8 cellular contexts compared by ENCODE assay signal in the genomic region with DNA sequence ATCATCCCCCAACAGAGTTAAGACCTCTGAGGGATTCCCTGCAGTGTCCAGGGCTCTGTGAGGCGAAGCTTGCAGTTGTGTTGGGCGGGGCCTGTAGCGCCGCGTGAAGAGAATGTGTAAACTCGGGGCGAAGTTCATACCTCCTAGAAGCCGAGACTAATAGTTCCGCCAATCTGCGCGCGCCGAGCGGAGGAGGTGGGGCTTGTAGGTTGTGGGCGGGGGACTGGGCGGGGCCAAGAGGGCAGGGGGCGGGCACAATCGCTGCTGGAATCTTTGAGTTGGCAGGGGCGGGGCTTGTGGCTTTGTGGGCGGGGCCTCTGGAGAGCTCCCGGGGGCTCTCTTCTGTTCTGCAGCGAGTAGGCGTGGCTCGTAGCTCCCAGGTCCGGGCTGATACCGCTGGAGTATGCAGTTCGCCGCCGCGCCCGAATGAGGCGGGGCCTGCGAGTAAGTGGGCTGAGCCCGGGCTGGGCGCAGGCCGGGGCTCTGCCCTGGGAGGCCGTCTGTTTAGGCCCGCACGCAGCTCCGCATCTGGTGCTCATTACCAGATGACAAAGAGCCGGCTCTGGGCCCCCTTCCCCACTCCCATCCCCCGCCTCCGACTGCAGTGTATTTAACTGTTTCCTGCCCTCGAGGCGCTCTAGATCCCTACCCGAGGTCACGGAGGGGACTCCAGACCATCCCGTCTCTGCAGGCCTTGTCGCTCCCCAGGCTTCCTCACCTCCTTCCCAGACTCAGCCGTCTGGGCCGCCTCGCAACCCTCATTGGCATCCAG. TPM values are rescaled to one million over a fixed set of nuclear protein-coding genes. Genes with fewer than 3 reads are reported as not detected.
A peak's percentile ranks its signal among the peaks of the same experiment; 100 is the strongest.
DNase-seq lines count a peak whose midpoint lies in the region; ATAC-seq and TF ChIP-seq lines count a peak whose summit lies in the region.

No MANE protein-coding gene starts in this region.

- no peaks in the 10 kb centered on the region for H3K9me2 ChIP-seq in DOHH2 (replicated peaks; ENCODE audit: control insufficient read depth, low read length)

- peak overlapping the region; percentile 96 for H3K27ac Mint-ChIP-seq in activated T-helper 2 cell treated with anti-CD3 and anti-CD28 coated beads, Interferon-gamma antibody, Interleukin-2, Interleukin-4, amounts not matched to agents 10 μg/mL and 5 μg/mL and 100 μg/mL, durations not matched to agents 14 hours and 24 hours and 36 hours
- peak overlapping the region; percentile 92 to 100 (median 99) for H3K27ac Mint-ChIP-seq in naive thymus-derived CD8-positive, alpha-beta T cell
- peak overlapping the region; percentile 84 for H3K27ac Mint-ChIP-seq in stimulated activated memory B cell treated with anti-CD40 and anti-IgM and Interleukin-4, amounts not matched to agents 10 μg/mL and 1 μg/mL and 100 μg/mL, for 72 hours

- no peak for TF ChIP-seq CTCF in DOHH2 (IDR thresholded peaks at IDR 0.05; ENCODE audit: low read depth, low read length, poor library complexity, severe bottlenecking)
- no peak for TF ChIP-seq CTCF in fibroblast of mammary gland (conservative IDR thresholded peaks at IDR 0.05; ENCODE audit: control insufficient read depth, insufficient read depth, low read depth, low read length)

- peak; percentile 98 for DNase-seq in GOT3 (lab: John Stamatoyannopoulos, UW)
- peak; percentile 94 for DNase-seq in LHCN-M2 (ENCODE audit: low read depth)
- peak; percentile 100 for DNase-seq in RPMI8226
- DNase-seq in activated T-helper 2 cell treated with anti-CD3 and anti-CD28 coated beads, Interferon-gamma antibody, Interleukin-2, Interleukin-4, amounts not matched to agents 10 μg/mL and 5 μg/mL and 100 μg/mL, durations not matched to agents 14 hours and 24 hours and 36 hours (ENCODE audit: low spot score), result peak; percentile 96
- DNase-seq in fibroblast of mammary gland (ENCODE audit: low read depth), result peak; percentile 99
- peak; percentile 97 to 100 (median 99) for DNase-seq in naive thymus-derived CD8-positive, alpha-beta T cell

- no peaks in the 10 kb centered on the region for H4K20me1 ChIP-seq in DOHH2 (ENCODE audit: control insufficient read depth, insufficient read depth, low read depth, low read length)

- H3K9me3 Mint-ChIP-seq in activated T-helper 2 cell treated with anti-CD3 and anti-CD28 coated beads, Interferon-gamma antibody, Interleukin-2, Interleukin-4, amounts not matched to agents 10 μg/mL and 5 μg/mL and 100 μg/mL, durations not matched to agents 14 hours and 24 hours and 36 hours, result no peaks in the 10 kb centered on the region
- no peaks in the 10 kb centered on the region for H3K9me3 Mint-ChIP-seq in naive thymus-derived CD8-positive, alpha-beta T cell
- H3K9me3 Mint-ChIP-seq in stimulated activated memory B cell treated with anti-CD40 and anti-IgM and Interleukin-4, amounts not matched to agents 10 μg/mL and 1 μg/mL and 100 μg/mL, for 72 hours, result no peaks in the 10 kb centered on the region

- peaks cover 4% of the 10 kb centered on the region; the same call in 1 of the 2 replicates for H3F3A ChIP-seq in DOHH2 (ENCODE audit: control insufficient read depth, insufficient read depth)

- ATAC-seq in naive thymus-derived CD8-positive, alpha-beta T cell, result peak; percentile 59 to 60
- peak; percentile 86 for ATAC-seq in stimulated activated memory B cell treated with anti-CD40 and anti-IgM and Interleukin-4, amounts not matched to agents 10 μg/mL and 1 μg/mL and 100 μg/mL, for 72 hours

- peaks cover 10% of the 10 kb centered on the region for H3K4me1 Mint-ChIP-seq in activated T-helper 2 cell treated with anti-CD3 and anti-CD28 coated beads, Interferon-gamma antibody, Interleukin-2, Interleukin-4, amounts not matched to agents 10 μg/mL and 5 μg/mL and 100 μg/mL, durations not matched to agents 14 hours and 24 hours and 36 hours (ENCODE audit: low read depth)
- peaks cover 17 to 34% (median 25%) of the 10 kb centered on the region in 4 donors for H3K4me1 Mint-ChIP-seq in naive thymus-derived CD8-positive, alpha-beta T cell
- H3K4me1 Mint-ChIP-seq in stimulated activated memory B cell treated with anti-CD40 and anti-IgM and Interleukin-4, amounts not matched to agents 10 μg/mL and 1 μg/mL and 100 μg/mL, for 72 hours, result peaks cover 26% of the 10 kb centered on the region

- H3K36me3 Mint-ChIP-seq in activated T-helper 2 cell treated with anti-CD3 and anti-CD28 coated beads, Interferon-gamma antibody, Interleukin-2, Interleukin-4, amounts not matched to agents 10 μg/mL and 5 μg/mL and 100 μg/mL, durations not matched to agents 14 hours and 24 hours and 36 hours (ENCODE audit: low read depth), result no peaks in the 10 kb centered on the region
- H3K36me3 Mint-ChIP-seq in naive thymus-derived CD8-positive, alpha-beta T cell, result peaks cover 0 to 4% (median 4%) of the 10 kb centered on the region in 3 donors
- no peaks in the 10 kb centered on the region for H3K36me3 Mint-ChIP-seq in stimulated activated memory B cell treated with anti-CD40 and anti-IgM and Interleukin-4, amounts not matched to agents 10 μg/mL and 1 μg/mL and 100 μg/mL, for 72 hours

- peak overlapping the region; percentile 77 for H3K27ac ChIP-seq in DOHH2 (ENCODE audit: low read depth, low read length)

- peak overlapping the region; percentile 93 for H3K4me3 Mint-ChIP-seq in activated T-helper 2 cell treated with anti-CD3 and anti-CD28 coated beads, Interferon-gamma antibody, Interleukin-2, Interleukin-4, amounts not matched to agents 10 μg/mL and 5 μg/mL and 100 μg/mL, durations not matched to agents 14 hours and 24 hours and 36 hours (ENCODE audit: low read depth)
- peak overlapping the region; percentile 73 to 99 (median 96) for H3K4me3 Mint-ChIP-seq in naive thymus-derived CD8-positive, alpha-beta T cell
- H3K4me3 Mint-ChIP-seq in stimulated activated memory B cell treated with anti-CD40 and anti-IgM and Interleukin-4, amounts not matched to agents 10 μg/mL and 1 μg/mL and 100 μg/mL, for 72 hours, result peak overlapping the region; percentile 87

- no peaks in the 10 kb centered on the region for H3K36me3 ChIP-seq in DOHH2 (ENCODE audit: control insufficient read depth, low read length)

- intact Hi-C loops in activated T-helper 2 cell treated with anti-CD3 and anti-CD28 coated beads, Interferon-gamma antibody, Interleukin-2, Interleukin-4, amounts not matched to agents 10 μg/mL and 5 μg/mL and 100 μg/mL, durations not matched to agents 14 hours and 24 hours and 36 hours (cut with micrococcal nuclease), result loop anchor here (1.0 to 2.0 kb wide), 4 partner anchors 16 to 46 kb away; a partner anchor contains a TSS

- no peaks in the 10 kb centered on the region for H3K79me2 ChIP-seq in DOHH2 (ENCODE audit: control insufficient read depth, low read length)

- no peaks in the 10 kb centered on the region for H3K27me3 ChIP-seq in DOHH2 (ENCODE audit: control insufficient read depth, low read length)

- H3K4me3 ChIP-seq in DOHH2 (ENCODE audit: low read length) (peak overlapping the region; percentile 82), fibroblast of mammary gland (ENCODE audit: control insufficient read depth, low read depth, low read length) (peak overlapping the region; percentile 63)

- H3K9me3 ChIP-seq in DOHH2 (ENCODE audit: control insufficient read depth, insufficient read depth, low read length), result no peaks in the 10 kb centered on the region

- peaks cover 32% of the 10 kb centered on the region for H3K4me1 ChIP-seq in DOHH2 (ENCODE audit: control insufficient read depth, low read length)

- H3K4me2 ChIP-seq in DOHH2 (ENCODE audit: low read length), result peak overlapping the region; percentile 87

- POLR2A ChIA-PET in naive thymus-derived CD8-positive, alpha-beta T cell (lab: Charles Lee), result interaction anchor here (0.6 to 7.7 kb wide), 37 partner anchors 8 to 1534 kb away, joined by 3 to 126 read pairs (median 5); a partner anchor contains a TSS

- no peaks in the 10 kb centered on the region for H3K27me3 Mint-ChIP-seq in activated T-helper 2 cell treated with anti-CD3 and anti-CD28 coated beads, Interferon-gamma antibody, Interleukin-2, Interleukin-4, amounts not matched to agents 10 μg/mL and 5 μg/mL and 100 μg/mL, durations not matched to agents 14 hours and 24 hours and 36 hours (ENCODE audit: low read depth)
- no peaks in the 10 kb centered on the region for H3K27me3 Mint-ChIP-seq in naive thymus-derived CD8-positive, alpha-beta T cell
- no peaks in the 10 kb centered on the region for H3K27me3 Mint-ChIP-seq in stimulated activated memory B cell treated with anti-CD40 and anti-IgM and Interleukin-4, amounts not matched to agents 10 μg/mL and 1 μg/mL and 100 μg/mL, for 72 hours

RNA-seq across cellular contexts. Expression of a gene that starts 4.1 kb away (rescaled TPM):
- total RNA-seq in LHCN-M2 (2014; rRNA removed), result 0.06 TPM in 1 of 2 replicates, not detected in the other
- 0.02 TPM for polyA plus RNA-seq in LHCN-M2 (2012)
- not detected in 2 replicates for total RNA-seq in activated T-helper 2 cell treated with anti-CD3 and anti-CD28 coated beads, Interferon-gamma antibody, Interleukin-2, Interleukin-4, amounts not matched to agents 10 μg/mL and 5 μg/mL and 100 μg/mL, durations not matched to agents 14 hours and 24 hours and 36 hours
- total RNA-seq in naive thymus-derived CD8-positive, alpha-beta T cell, result 10 to 100 TPM; 37.0 to 41.3 TPM
- polyA plus RNA-seq in naive thymus-derived CD8-positive, alpha-beta T cell, result 100 to 1,000 TPM in 2 of 3 donors, 10 to 100 TPM in 1; 43.8 to 128 (median 114) TPM

RNA-seq across cellular contexts. Expression of a gene that starts 21.0 kb away (rescaled TPM):
- 0.23 and 0.32 TPM in 2 replicates for total RNA-seq in LHCN-M2 (2014; rRNA removed)
- 0.17 TPM for polyA plus RNA-seq in LHCN-M2 (2012)
- not detected in 2 replicates for total RNA-seq in activated T-helper 2 cell treated with anti-CD3 and anti-CD28 coated beads, Interferon-gamma antibody, Interleukin-2, Interleukin-4, amounts not matched to agents 10 μg/mL and 5 μg/mL and 100 μg/mL, durations not matched to agents 14 hours and 24 hours and 36 hours
- total RNA-seq in naive thymus-derived CD8-positive, alpha-beta T cell, result under 1 TPM in 1 of 2 experiments, not detected in 1; 0.13 TPM
- not detected for polyA plus RNA-seq in naive thymus-derived CD8-positive, alpha-beta T cell

RNA-seq across cellular contexts. Expression of a gene that starts 23.5 kb away (rescaled TPM):
- 82.1 and 97.9 TPM in 2 replicates for total RNA-seq in LHCN-M2 (2014; rRNA removed)
- 15.6 TPM for polyA plus RNA-seq in LHCN-M2 (2012)
- 1.5 and 1.6 TPM in 2 replicates for total RNA-seq in activated T-helper 2 cell treated with anti-CD3 and anti-CD28 coated beads, Interferon-gamma antibody, Interleukin-2, Interleukin-4, amounts not matched to agents 10 μg/mL and 5 μg/mL and 100 μg/mL, durations not matched to agents 14 hours and 24 hours and 36 hours
- total RNA-seq in naive thymus-derived CD8-positive, alpha-beta T cell, result 1 to 10 TPM; 7.6 to 8.0 TPM
- 1 to 10 TPM; 2.7 to 6.5 (median 3.7) TPM for polyA plus RNA-seq in naive thymus-derived CD8-positive, alpha-beta T cell

RNA-seq across cellular contexts. Expression of a gene that starts 23.8 kb away (rescaled TPM):
- 120 and 127 TPM in 2 replicates for total RNA-seq in LHCN-M2 (2014; rRNA removed)
- 169 TPM for polyA plus RNA-seq in LHCN-M2 (2012)
- 78.9 and 85.2 TPM in 2 replicates for total RNA-seq in activated T-helper 2 cell treated with anti-CD3 and anti-CD28 coated beads, Interferon-gamma antibody, Interleukin-2, Interleukin-4, amounts not matched to agents 10 μg/mL and 5 μg/mL and 100 μg/mL, durations not matched to agents 14 hours and 24 hours and 36 hours
- 10 to 100 TPM; 26.9 to 36.8 TPM for total RNA-seq in naive thymus-derived CD8-positive, alpha-beta T cell
- 10 to 100 TPM; 49.1 to 59.9 (median 53.9) TPM for polyA plus RNA-seq in naive thymus-derived CD8-positive, alpha-beta T cell

RNA-seq across cellular contexts. Expression of a gene that starts 32.2 kb away (rescaled TPM):
- 102 and 107 TPM in 2 replicates for total RNA-seq in LHCN-M2 (2014; rRNA removed)
- polyA plus RNA-seq in LHCN-M2 (2012), result 60.3 TPM
- total RNA-seq in activated T-helper 2 cell treated with anti-CD3 and anti-CD28 coated beads, Interferon-gamma antibody, Interleukin-2, Interleukin-4, amounts not matched to agents 10 μg/mL and 5 μg/mL and 100 μg/mL, durations not matched to agents 14 hours and 24 hours and 36 hours, result 45.1 and 46.0 TPM in 2 replicates
- 10 to 100 TPM; 47.6 to 48.8 TPM for total RNA-seq in naive thymus-derived CD8-positive, alpha-beta T cell
- polyA plus RNA-seq in naive thymus-derived CD8-positive, alpha-beta T cell, result 10 to 100 TPM; 61.7 to 65.8 (median 63.6) TPM

Comparison
In these comparisons a context has a peak if more than half of its experiments do, and no peak if none do; other contexts are left out.
1. Peak in every context shown above with its lines: DNase-seq, ATAC-seq, H3K4me3 ChIP-seq and H3K27ac ChIP-seq.
2. RNA of a gene that starts 4.1 kb away (total RNA-seq): 37.0 to 41.3 TPM in naive thymus-derived CD8-positive, alpha-beta T cell; 0.06 TPM in LHCN-M2 and not detected in activated T-helper 2 cell treated with anti-CD3 and anti-CD28 coated beads, Interferon-gamma antibody, Interleukin-2, Interleukin-4, amounts not matched to agents 10 μg/mL and 5 μg/mL and 100 μg/mL, durations not matched to agents 14 hours and 24 hours and 36 hours; every median in the first group is over 10 times any median in the second.